Comparison of ENCODE assay signal across 8 cellular contexts in genomic region chr14:23562822-23563472, GRCh38. TPM values are rescaled to one million over a fixed set of nuclear protein-coding genes. Genes with fewer than 3 reads are reported as not detected.
A peak's percentile ranks its signal among the peaks of the same experiment; 100 is the strongest.
DNase-seq lines count a peak whose midpoint lies in the region; ATAC-seq, FAIRE-seq and TF ChIP-seq lines count a peak whose summit lies in the region.

No MANE protein-coding gene starts in this region.

- no peak for FAIRE-seq in A549 (lab: Jason Lieb, UNC)
- peak; percentile 90 for FAIRE-seq in endothelial cell of umbilical vein (lab: Jason Lieb, UNC)

- H3K9me3 Mint-ChIP-seq in activated CD8-positive, alpha-beta T cell treated with anti-CD3 and anti-CD28 coated beads, Interleukin-2, amount 10 ng/mL, durations not matched to agents 7 days and 5 days (ENCODE audit: insufficient read depth): no peaks in the 10 kb centered on the region

- H3K9me3 ChIP-seq in A549: no peaks in the 10 kb centered on the region
- no peaks in the 10 kb centered on the region for H3K9me3 ChIP-seq in endothelial cell of umbilical vein (replicated peaks; ENCODE audit: control insufficient read depth, insufficient read depth, low read length)
- H3K9me3 ChIP-seq in ovary: no peaks in the 10 kb centered on the region

- CTCF ChIA-PET in A549 (lab: Yijun Ruan, JAX): interaction anchor here (0.6 to 19.0 kb wide), 23 partner anchors 9 to 422 kb away, joined by 3 to 553 read pairs (median 3); partner anchors contain the start of genes NGDN and ZFHX2
- CTCF ChIA-PET in activated CD8-positive, alpha-beta T cell treated with anti-CD3 and anti-CD28 coated beads, Interleukin-2, amount 10 ng/mL, durations not matched to agents 7 days and 5 days (lab: Charles Lee): interaction anchor here (0.7 to 10.5 kb wide), 13 partner anchors 9 to 236 kb away, joined by 3 to 266 read pairs (median 4); no protein-coding TSS in a partner anchor
- CTCF ChIA-PET in endothelial cell of umbilical vein (lab: Charles Lee): interaction anchor here (0.8 to 12.3 kb wide), 7 partner anchors 12 to 242 kb away, joined by 3 to 416 read pairs (median 3); partner anchors contain the start of gene PABPN1

- H2AFZ ChIP-seq in endothelial cell of umbilical vein (ENCODE audit: low read depth, low read length): no peak overlapping the region

- H4K20me1 ChIP-seq in endothelial cell of umbilical vein (replicated peaks; ENCODE audit: control insufficient read depth, extremely low read depth, insufficient read depth, low read length): no peaks in the 10 kb centered on the region

- H3K4me1 Mint-ChIP-seq in activated CD8-positive, alpha-beta T cell treated with anti-CD3 and anti-CD28 coated beads, Interleukin-2, amount 10 ng/mL, durations not matched to agents 7 days and 5 days (ENCODE audit: low read depth): peaks cover 40% of the 10 kb centered on the region

- no peaks in the 10 kb centered on the region for H3K27me3 Mint-ChIP-seq in activated CD8-positive, alpha-beta T cell treated with anti-CD3 and anti-CD28 coated beads, Interleukin-2, amount 10 ng/mL, durations not matched to agents 7 days and 5 days (ENCODE audit: low read depth)

- no peak overlapping the region for H3K4me3 Mint-ChIP-seq in activated CD8-positive, alpha-beta T cell treated with anti-CD3 and anti-CD28 coated beads, Interleukin-2, amount 10 ng/mL, durations not matched to agents 7 days and 5 days

- TF ChIP-seq RAD21 in A549 (conservative IDR thresholded peaks at IDR 0.05 in 1 of 2, IDR thresholded peaks at IDR 0.05 in 1 of 2): peak; percentile 64 to 66

- TF ChIP-seq POLR2A in A549 (IDR thresholded peaks at IDR 0.05; ENCODE audit: low read length): no peak
- no peak for TF ChIP-seq POLR2A in endothelial cell of umbilical vein (IDR thresholded peaks at IDR 0.05; ENCODE audit: low read depth, low read length)
- no peak for TF ChIP-seq POLR2A in ovary (IDR thresholded peaks at IDR 0.05)

- DNase-seq in A549 (ENCODE audit: low read depth in 1 of 2, low spot score in 1 of 2) (peak; percentile 55 to 68), NCI-H2196 (lab: John Stamatoyannopoulos, UW; ENCODE audit: unreplicated experiment) (peak; percentile 63), endothelial cell of umbilical vein (ENCODE audit: low read depth, low spot score) (peak; percentile 47), ovary (peak in 3 of 5 donors; percentile 57 to 61 (median 59)), pons (ENCODE audit: low spot score) (no peak)
- peak; percentile 65 for DNase-seq in activated CD8-positive, alpha-beta T cell treated with anti-CD3 and anti-CD28 coated beads, Interleukin-2, amount 10 ng/mL, durations not matched to agents 7 days and 5 days

- intact Hi-C loops in endothelial cell of umbilical vein (cut with micrococcal nuclease) (loop anchor here (1.0 kb wide), 2 partner anchors 85 to 235 kb away; no protein-coding TSS in a partner anchor), ovary (cut with DNase I) (loop anchor here in 2 of 4 donors (2.0 to 10.0 kb wide), 3 partner anchors 84 to 238 kb away; partner anchors contain the start of gene PABPN1 (in 1 of the 2))

- no peak for TF ChIP-seq EP300 in A549 (IDR thresholded peaks at IDR 0.05)
- TF ChIP-seq EP300 in ovary (IDR thresholded peaks at IDR 0.05): no peak

- H3K36me3 Mint-ChIP-seq in activated CD8-positive, alpha-beta T cell treated with anti-CD3 and anti-CD28 coated beads, Interleukin-2, amount 10 ng/mL, durations not matched to agents 7 days and 5 days (ENCODE audit: low read depth): peaks cover 75% of the 10 kb centered on the region

- H3K27ac ChIP-seq in A549 (no peak overlapping the region), endothelial cell of umbilical vein (ENCODE audit: insufficient read depth, low read depth, low read length) (no peak overlapping the region), ovary (peak overlapping the region in 1 of 2 donors; percentile 49)

- H3K27me3 ChIP-seq in endothelial cell of umbilical vein (ENCODE audit: control insufficient read depth in 2 of 2, insufficient read depth in 2 of 2, low read length in 2 of 2): no peaks in the 10 kb centered on the region
- H3K27me3 ChIP-seq in ovary: no peaks in the 10 kb centered on the region

- H3K4me2 ChIP-seq in A549 (no peak overlapping the region), endothelial cell of umbilical vein (ENCODE audit: insufficient read depth, low read length) (no peak overlapping the region)

- H3K9me1 ChIP-seq in endothelial cell of umbilical vein (replicated peaks; ENCODE audit: control insufficient read depth, extremely low read depth, insufficient read depth, low read length): no peaks in the 10 kb centered on the region

- H3K36me3 ChIP-seq in endothelial cell of umbilical vein (ENCODE audit: control insufficient read depth in 2 of 2, extremely low read depth in 1 of 2, insufficient read depth in 2 of 2, low read length in 2 of 2) (peaks cover 0 to 11% of the 10 kb centered on the region in 2 experiments), ovary (no peaks in the 10 kb centered on the region)

- POLR2A ChIA-PET in A549 (lab: Yijun Ruan, JAX): interaction anchor here (1.0 to 1.3 kb wide), 2 partner anchors 7 to 89 kb away, joined by 4 to 14 read pairs; partner anchors contain the start of gene THTPA
- POLR2A ChIA-PET in activated CD8-positive, alpha-beta T cell treated with anti-CD3 and anti-CD28 coated beads, Interleukin-2, amount 10 ng/mL, durations not matched to agents 7 days and 5 days (lab: Charles Lee): interaction anchor here (0.5 to 1.2 kb wide), 2 partner anchors 11 to 86 kb away, joined by 3 to 4 read pairs; no protein-coding TSS in a partner anchor
- POLR2A ChIA-PET in endothelial cell of umbilical vein (lab: Charles Lee): no interaction called here

- TF ChIP-seq CTCF in A549 (IDR thresholded peaks at IDR 0.05) (peak; percentile 69), GM12801 (IDR thresholded peaks at IDR 0.05; ENCODE audit: extremely low read depth, insufficient read length) (peak; percentile 93), endothelial cell of umbilical vein (IDR thresholded peaks at IDR 0.05; ENCODE audit: extremely low read depth in 1 of 2, insufficient read depth in 1 of 2, low read depth in 1 of 2, low read length in 2 of 2) (peak; percentile 91 to 94), ovary (IDR thresholded peaks at IDR 0.05) (peak; percentile 69 to 87 (median 80))

- ATAC-seq in A549 (peak in 1 of 2 experiments; percentile 31; a peak in 3 of 6 replicates), GM21723 (IDR thresholded peaks at IDR 0.05; ENCODE audit: unreplicated experiment) (no peak)
- no peak for ATAC-seq in activated CD8-positive, alpha-beta T cell treated with anti-CD3 and anti-CD28 coated beads, Interleukin-2, amount 10 ng/mL, durations not matched to agents 7 days and 5 days

- no peak overlapping the region for H3K4me3 ChIP-seq in A549
- H3K4me3 ChIP-seq in endothelial cell of umbilical vein (replicated peaks in 1 of 3; ENCODE audit: insufficient read depth in 1 of 3, low read depth in 1 of 3, low read length in 3 of 3): no peak overlapping the region
- no peak overlapping the region for H3K4me3 ChIP-seq in ovary

- H3K9ac ChIP-seq in endothelial cell of umbilical vein (replicated peaks; ENCODE audit: extremely low read depth, insufficient read depth, low read length): no peak overlapping the region

- dilution Hi-C loops in endothelial cell of umbilical vein (cut with MboI; ENCODE audit: extremely low pct_ligation_motif_present, low sequenced_read_pairs): no loop called here

- BruUV-seq in endothelial cell of umbilical vein (replicated peaks; lab: Mats Ljungman, UMichigan): no TSS peak

- H3K27ac Mint-ChIP-seq in activated CD8-positive, alpha-beta T cell treated with anti-CD3 and anti-CD28 coated beads, Interleukin-2, amount 10 ng/mL, durations not matched to agents 7 days and 5 days: no peak overlapping the region

- H3K4me1 ChIP-seq in A549 (peaks cover 12% of the 10 kb centered on the region), endothelial cell of umbilical vein (ENCODE audit: control insufficient read depth, extremely low read depth, insufficient read depth, low read length) (peaks cover 4% of the 10 kb centered on the region), ovary (ENCODE audit: insufficient read depth) (no peaks in the 10 kb centered on the region)

- 70% methylated on average over 2 of the region's 2 CpGs for WGBS in A549 (ENCODE audit: missing lambda C conversion rate)
- 79 to 84% (median 84%) methylated on average over 2 of the region's 2 CpGs for WGBS in ovary, 3 donors

- no peaks in the 10 kb centered on the region for H3K79me2 ChIP-seq in endothelial cell of umbilical vein (ENCODE audit: control insufficient read depth, insufficient read depth, low read length)

RNA-seq across cellular contexts. Expression of gene AP1G2, which starts 4.6 kb away (rescaled TPM):
- polyA plus RNA-seq in A549 (2011; rRNA removed) (83.7 and 122 TPM in 2 replicates), A549 (2017; fragmentation: RNase III; extraction: RNeasy Plus Mini Kit Qiagen cat#74134 plus additional on column Dnase treatment) (60.3 to 83.9 TPM (median 80.6 TPM) in 3 replicates), endothelial cell of umbilical vein (55.8 and 63.2 TPM in 2 replicates), ovary (10 to 100 TPM; 32.0 to 80.4 TPM)
- polyA plus RNA-seq in A549 (2012; cell fraction: cytosol; rRNA removed): 110 and 119 TPM in 2 replicates
- polyA plus RNA-seq in A549 (2012; cell fraction: nucleus; rRNA removed): 819 and 947 TPM in 2 replicates
- polyA minus RNA-seq in A549 (2011; rRNA and poly(A)+ RNA removed): 151 and 171 TPM in 2 replicates
- total RNA-seq in activated CD8-positive, alpha-beta T cell treated with anti-CD3 and anti-CD28 coated beads, Interleukin-2, amount 10 ng/mL, durations not matched to agents 7 days and 5 days: 100 to 1,000 TPM; 267 to 276 TPM
- total RNA-seq in endothelial cell of umbilical vein (30.5 and 39.0 TPM in 2 replicates), ovary (100 to 1,000 TPM in 3 of 7 donors, 10 to 100 TPM in 4; 76.3 to 129 (median 92.8) TPM)
- polyA plus RNA-seq in endothelial cell of umbilical vein (2011; cell fraction: cytosol; rRNA removed): 23.2 and 24.6 TPM in 2 replicates
- polyA plus RNA-seq in endothelial cell of umbilical vein (2011; cell fraction: nucleus; rRNA removed): 353 and 440 TPM in 2 replicates
- polyA plus RNA-seq in endothelial cell of umbilical vein (2012): 41.4 and 64.3 TPM in 2 replicates
- polyA minus RNA-seq in endothelial cell of umbilical vein: 42.1 and 48.4 TPM in 2 replicates
- 23.1 TPM for polyA minus RNA-seq in endothelial cell of umbilical vein (2011; cell fraction: cytosol; rRNA and poly(A)+ RNA removed)
- polyA minus RNA-seq in endothelial cell of umbilical vein (2011; cell fraction: nucleus; rRNA and poly(A)+ RNA removed): 55.4 and 59.4 TPM in 2 replicates

RNA-seq across cellular contexts. Expression of gene THTPA, which starts 6.9 kb away (rescaled TPM):
- polyA plus RNA-seq in A549 (2011; rRNA removed) (8.1 and 15.3 TPM in 2 replicates), A549 (2017; fragmentation: RNase III; extraction: RNeasy Plus Mini Kit Qiagen cat#74134 plus additional on column Dnase treatment) (21.0 to 24.0 TPM (median 23.9 TPM) in 3 replicates), endothelial cell of umbilical vein (9.5 and 10.8 TPM in 2 replicates), ovary (10 to 100 TPM; 11.5 to 11.9 TPM)
- 15.3 and 16.9 TPM in 2 replicates for polyA plus RNA-seq in A549 (2012; cell fraction: cytosol; rRNA removed)
- 20.6 and 26.5 TPM in 2 replicates for polyA plus RNA-seq in A549 (2012; cell fraction: nucleus; rRNA removed)
- polyA minus RNA-seq in A549 (2011; rRNA and poly(A)+ RNA removed): 12.2 and 12.5 TPM in 2 replicates
- 1 to 10 TPM; 7.3 to 9.8 TPM for total RNA-seq in activated CD8-positive, alpha-beta T cell treated with anti-CD3 and anti-CD28 coated beads, Interleukin-2, amount 10 ng/mL, durations not matched to agents 7 days and 5 days
- total RNA-seq in endothelial cell of umbilical vein (9.8 and 12.5 TPM in 2 replicates), ovary (10 to 100 TPM; 14.6 to 22.3 (median 19.6) TPM)
- 4.9 and 5.7 TPM in 2 replicates for polyA plus RNA-seq in endothelial cell of umbilical vein (2011; cell fraction: cytosol; rRNA removed)
- 31.7 and 46.4 TPM in 2 replicates for polyA plus RNA-seq in endothelial cell of umbilical vein (2011; cell fraction: nucleus; rRNA removed)
- 9.3 and 9.5 TPM in 2 replicates for polyA plus RNA-seq in endothelial cell of umbilical vein (2012)
- polyA minus RNA-seq in endothelial cell of umbilical vein: 9.5 and 12.1 TPM in 2 replicates
- 11.2 TPM for polyA minus RNA-seq in endothelial cell of umbilical vein (2011; cell fraction: cytosol; rRNA and poly(A)+ RNA removed)
- polyA minus RNA-seq in endothelial cell of umbilical vein (2011; cell fraction: nucleus; rRNA and poly(A)+ RNA removed): 7.0 and 10.4 TPM in 2 replicates

RNA-seq across cellular contexts. Expression of gene ZFHX2, which starts 11.4 kb away (rescaled TPM):
- polyA plus RNA-seq in A549 (2011; rRNA removed) (0.34 and 0.66 TPM in 2 replicates), A549 (2017; fragmentation: RNase III; extraction: RNeasy Plus Mini Kit Qiagen cat#74134 plus additional on column Dnase treatment) (0.88 to 1.3 TPM (median 1.1 TPM) in 3 replicates), endothelial cell of umbilical vein (0.21 and 0.25 TPM in 2 replicates), ovary (under 1 TPM; 0.34 to 0.63 TPM)
- 0.12 and 0.19 TPM in 2 replicates for polyA plus RNA-seq in A549 (2012; cell fraction: cytosol; rRNA removed)
- polyA plus RNA-seq in A549 (2012; cell fraction: nucleus; rRNA removed): 0.42 TPM in 2 replicates
- 0.79 and 1.5 TPM in 2 replicates for polyA minus RNA-seq in A549 (2011; rRNA and poly(A)+ RNA removed)
- total RNA-seq in activated CD8-positive, alpha-beta T cell treated with anti-CD3 and anti-CD28 coated beads, Interleukin-2, amount 10 ng/mL, durations not matched to agents 7 days and 5 days: 1 to 10 TPM in 1 of 2 experiments, under 1 TPM in 1; 0.90 to 1.5 TPM
- total RNA-seq in endothelial cell of umbilical vein (2.0 and 2.3 TPM in 2 replicates), ovary (1 to 10 TPM in 5 of 7 donors, under 1 TPM in 2; 0.48 to 2.3 (median 2.0) TPM)
- polyA plus RNA-seq in endothelial cell of umbilical vein (2011; cell fraction: cytosol; rRNA removed): 0.14 and 0.17 TPM in 2 replicates
- 0.50 and 0.86 TPM in 2 replicates for polyA plus RNA-seq in endothelial cell of umbilical vein (2011; cell fraction: nucleus; rRNA removed)
- 0.94 and 1.1 TPM in 2 replicates for polyA plus RNA-seq in endothelial cell of umbilical vein (2012)
- polyA minus RNA-seq in endothelial cell of umbilical vein: 0.53 and 1.1 TPM in 2 replicates
- polyA minus RNA-seq in endothelial cell of umbilical vein (2011; cell fraction: cytosol; rRNA and poly(A)+ RNA removed): not detected
- polyA minus RNA-seq in endothelial cell of umbilical vein (2011; cell fraction: nucleus; rRNA and poly(A)+ RNA removed): 1.6 and 1.7 TPM in 2 replicates

RNA-seq across cellular contexts. Expression of gene JPH4, which starts 15.6 kb away (rescaled TPM):
- polyA plus RNA-seq in A549 (2011; rRNA removed): 0.03 and 0.05 TPM in 2 replicates
- polyA plus RNA-seq in A549 (2012; cell fraction: cytosol; rRNA removed): 0.01 and 0.03 TPM in 2 replicates
- 0.06 and 0.11 TPM in 2 replicates for polyA plus RNA-seq in A549 (2012; cell fraction: nucleus; rRNA removed)
- 0.03 TPM in 1 of 3 replicates, not detected in the others for polyA plus RNA-seq in A549 (2017; fragmentation: RNase III; extraction: RNeasy Plus Mini Kit Qiagen cat#74134 plus additional on column Dnase treatment)
- 0.04 and 0.10 TPM in 2 replicates for polyA minus RNA-seq in A549 (2011; rRNA and poly(A)+ RNA removed)
- not detected for total RNA-seq in activated CD8-positive, alpha-beta T cell treated with anti-CD3 and anti-CD28 coated beads, Interleukin-2, amount 10 ng/mL, durations not matched to agents 7 days and 5 days
- total RNA-seq in endothelial cell of umbilical vein: not detected in 2 replicates
- 0.06 TPM in 1 of 2 replicates, not detected in the other for polyA plus RNA-seq in endothelial cell of umbilical vein
- polyA plus RNA-seq in endothelial cell of umbilical vein (2011; cell fraction: cytosol; rRNA removed): not detected in 2 replicates
- 0.08 TPM in 1 of 2 replicates, not detected in the other for polyA plus RNA-seq in endothelial cell of umbilical vein (2011; cell fraction: nucleus; rRNA removed)
- polyA plus RNA-seq in endothelial cell of umbilical vein (2012): 0.10 TPM in 1 of 2 replicates, not detected in the other
- not detected in 2 replicates for polyA minus RNA-seq in endothelial cell of umbilical vein
- polyA minus RNA-seq in endothelial cell of umbilical vein (2011; cell fraction: cytosol; rRNA and poly(A)+ RNA removed): not detected
- polyA minus RNA-seq in endothelial cell of umbilical vein (2011; cell fraction: nucleus; rRNA and poly(A)+ RNA removed): not detected in 2 replicates
- 10 to 100 TPM in 4 of 7 donors, 1 to 10 TPM in 3; 7.4 to 43.5 (median 10.1) TPM for total RNA-seq in ovary
- 10 to 100 TPM; 19.9 to 22.1 TPM for polyA plus RNA-seq in ovary
